9 cellular contexts compared by ENCODE assay signal in the genomic region with DNA sequence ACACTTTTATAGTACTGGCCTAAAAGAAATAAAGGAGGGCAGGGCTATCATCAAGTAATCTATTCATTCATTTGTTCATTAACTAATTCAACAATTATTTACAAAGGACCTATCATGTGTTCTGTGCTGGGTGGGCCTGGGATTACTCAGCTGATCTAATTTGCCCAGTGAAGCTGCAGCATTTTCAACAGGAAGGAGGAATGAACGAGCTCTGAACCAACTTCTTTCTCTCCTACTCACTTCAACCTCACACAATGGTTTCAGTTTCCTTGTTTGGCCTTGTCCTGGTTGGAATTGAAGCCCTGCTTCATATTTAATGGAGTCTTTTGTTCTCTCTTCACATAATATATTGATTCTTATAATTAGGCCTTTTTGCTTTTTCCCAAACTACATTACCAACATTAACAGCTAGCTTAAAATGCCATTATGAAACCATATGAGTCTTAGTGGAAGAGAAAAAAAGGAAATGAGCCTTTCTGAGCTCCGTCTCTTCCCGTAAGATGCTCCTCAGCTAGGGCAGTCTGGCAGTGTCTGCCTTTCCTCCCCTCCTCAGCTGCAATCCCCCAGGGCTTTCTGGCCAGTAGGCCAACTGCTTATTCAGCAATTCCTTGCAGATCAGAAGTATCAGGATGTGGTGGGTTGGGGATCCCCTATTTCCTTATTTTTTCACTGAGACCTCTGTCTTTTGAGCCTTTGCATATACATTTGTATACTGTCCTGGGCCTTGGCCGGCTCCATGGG.
"Had no signal": no experiment of that assay in that cellular context is flagged by ENCODE, and none has a peak within 500 bp of the region (broad histone marks: within the 10 kb centered on the region; RNA-seq: fewer than 3 reads in every experiment).

No MANE protein-coding gene starts in this region.

- H3K4me3 Mint-ChIP-seq: activated naive CD4-positive, alpha-beta T cell treated with anti-CD3 and anti-CD28 coated beads, Interleukin-2, amount 50 U/mL, for 24 hours; endodermal cell had no signal

- H3K9me3 Mint-ChIP-seq: endodermal cell had no signal

- ATAC-seq: activated CD4-positive, CD25-positive, alpha-beta regulatory T cell treated with anti-CD3 and anti-CD28 coated beads, Interleukin-2, amount 50 U/mL, for 24 hours had no signal

- H3K4me1 Mint-ChIP-seq: activated naive CD4-positive, alpha-beta T cell treated with anti-CD3 and anti-CD28 coated beads, Interleukin-2, amount 50 U/mL, for 24 hours; endodermal cell had no signal

- H3K27ac Mint-ChIP-seq: activated naive CD4-positive, alpha-beta T cell treated with anti-CD3 and anti-CD28 coated beads, Interleukin-2, amount 50 U/mL, for 24 hours; endodermal cell had no signal

- DNase-seq: activated CD4-positive, alpha-beta T cell treated with anti-CD3 and anti-CD28 coated beads, Interleukin-2, amount 50 U/mL, for 4 hours; activated T-cell treated with anti-CD3 and anti-CD28 coated beads, Interleukin-2, amount 50 U/mL, for 1 hour; endodermal cell; erythroblast; kidney glomerular epithelial cell; small intestine; stomach had no signal
